ENCODE assay signal across 21 cellular contexts in genomic region chr4:37002625-37003024, GRCh38.
DNase-seq lines count a peak whose midpoint lies in the region; ATAC-seq and TF ChIP-seq lines count a peak whose summit lies in the region.
"Had no signal": no experiment of that assay in that cellular context is flagged by ENCODE, and none has a peak within 500 bp of the region (broad histone marks: within the 10 kb centered on the region; RNA-seq: fewer than 3 reads in every experiment).

No MANE protein-coding gene starts in this region.

- TF ChIP-seq EP300 in neural cell (conservative IDR thresholded peaks at IDR 0.05; ENCODE audit: poor library complexity, severe bottlenecking): peak; percentile 16

- H4K20me1 ChIP-seq in neural cell (ENCODE audit: insufficient read depth): no peaks in the 10 kb centered on the region
- H4K20me1 ChIP-seq: BLaER1 treated with 17β-estradiol and CSF1 and Interleukin-3, amounts not matched to agents 10 nM and 100 nM had no signal

- ATAC-seq in HG02938 (IDR thresholded peaks at IDR 0.05; ENCODE audit: unreplicated experiment): no peak
- ATAC-seq: A549; CD8-positive, alpha-beta T cell; HepG2; Panc1; Right ventricle myocardium inferior had no signal

- H3K9me3 ChIP-seq in neural cell (ENCODE audit: low read length): no peaks in the 10 kb centered on the region
- H3K9me3 ChIP-seq: A549 had no signal

- peak; percentile 22 for DNase-seq in Daoy (ENCODE audit: low read depth)
- DNase-seq in NCI-H69 (lab: John Stamatoyannopoulos, UW): peak; percentile 1
- peak; percentile 1 for DNase-seq in astrocyte of the hippocampus (ENCODE audit: low read depth, low spot score)
- no peak for DNase-seq in NCI-H187 (lab: John Stamatoyannopoulos, UW)
- DNase-seq in ACHN: no peak
- DNase-seq: CD8-positive, alpha-beta T cell; DMS79; GM23248; KG1; MV-4-11; NCI-H1417; NCI-H2029; NCI-H345; NCI-H524 treated with DMSO at 0.1 percent for 48 hours had no signal

- H3K4me3 ChIP-seq in neural cell (ENCODE audit: low read length): no peak overlapping the region
- H3K4me3 ChIP-seq: A549; BLaER1 treated with 17β-estradiol and CSF1 and Interleukin-3, amounts not matched to agents 10 nM and 100 nM; GM23248 had no signal

- in situ Hi-C loops in ACHN (cut with HindIII; ENCODE audit: low pct_ligation_motif_present, low pct_unique_long_range_greater_than_20kb, low sequenced_read_pairs): no loop called here

- no peaks in the 10 kb centered on the region for H3F3A ChIP-seq in neural cell (ENCODE audit: insufficient read depth, low read length, poor library complexity, severe bottlenecking)

- H3K27me3 ChIP-seq in neural cell (ENCODE audit: insufficient read depth, low read depth, low read length): no peaks in the 10 kb centered on the region
- H3K27me3 ChIP-seq: BLaER1 treated with 17β-estradiol and CSF1 and Interleukin-3, amounts not matched to agents 10 nM and 100 nM had no signal

- no peak overlapping the region for H3K27ac ChIP-seq in neural cell (ENCODE audit: low read length)
- H3K27ac ChIP-seq: A549; BLaER1 treated with 17β-estradiol and CSF1 and Interleukin-3, amounts not matched to agents 10 nM and 100 nM; GM23248 had no signal

- H3K36me3 ChIP-seq in neural cell (ENCODE audit: insufficient read depth, low read length): no peaks in the 10 kb centered on the region
- H3K36me3 ChIP-seq: BLaER1 treated with 17β-estradiol and CSF1 and Interleukin-3, amounts not matched to agents 10 nM and 100 nM had no signal

- H3K9ac ChIP-seq in neural cell (ENCODE audit: low read length): no peak overlapping the region
- H3K9ac ChIP-seq: BLaER1 treated with 17β-estradiol and CSF1 and Interleukin-3, amounts not matched to agents 10 nM and 100 nM; GM23248 had no signal

- TF ChIP-seq CTCF in neural cell (IDR thresholded peaks at IDR 0.05; ENCODE audit: poor library complexity, severe bottlenecking): no peak

- H3K79me2 ChIP-seq in neural cell (replicated peaks; ENCODE audit: insufficient read depth, low read length): no peaks in the 10 kb centered on the region

- H3K9me2 ChIP-seq in neural cell (ENCODE audit: insufficient read depth, low read length): no peaks in the 10 kb centered on the region

- TF ChIP-seq RAD21 in neural cell (conservative IDR thresholded peaks at IDR 0.05): no peak

- H2AFZ ChIP-seq in neural cell (ENCODE audit: low read depth, low read length): no peak overlapping the region
- H2AFZ ChIP-seq: GM23248 had no signal

- no peak overlapping the region for H3K4me2 ChIP-seq in neural cell (ENCODE audit: low read length)
- H3K4me2 ChIP-seq: A549; BLaER1 treated with 17β-estradiol and CSF1 and Interleukin-3, amounts not matched to agents 10 nM and 100 nM had no signal

TF ChIP-seq in neural cell, 6 proteins besides CTCF, POLR2A, EP300 and RAD21:
- no peak for TF ChIP-seq EZH2 (IDR thresholded peaks at IDR 0.05; ENCODE audit: borderline replicate concordance, insufficient read depth, low read length, poor library complexity, severe bottlenecking)
- no peak for TF ChIP-seq TAF1 (IDR thresholded peaks at IDR 0.05; ENCODE audit: low read depth)
- TF ChIP-seq SMC3 (conservative IDR thresholded peaks at IDR 0.05; ENCODE audit: poor library complexity): no peak
- TF ChIP-seq, protein P1, sequence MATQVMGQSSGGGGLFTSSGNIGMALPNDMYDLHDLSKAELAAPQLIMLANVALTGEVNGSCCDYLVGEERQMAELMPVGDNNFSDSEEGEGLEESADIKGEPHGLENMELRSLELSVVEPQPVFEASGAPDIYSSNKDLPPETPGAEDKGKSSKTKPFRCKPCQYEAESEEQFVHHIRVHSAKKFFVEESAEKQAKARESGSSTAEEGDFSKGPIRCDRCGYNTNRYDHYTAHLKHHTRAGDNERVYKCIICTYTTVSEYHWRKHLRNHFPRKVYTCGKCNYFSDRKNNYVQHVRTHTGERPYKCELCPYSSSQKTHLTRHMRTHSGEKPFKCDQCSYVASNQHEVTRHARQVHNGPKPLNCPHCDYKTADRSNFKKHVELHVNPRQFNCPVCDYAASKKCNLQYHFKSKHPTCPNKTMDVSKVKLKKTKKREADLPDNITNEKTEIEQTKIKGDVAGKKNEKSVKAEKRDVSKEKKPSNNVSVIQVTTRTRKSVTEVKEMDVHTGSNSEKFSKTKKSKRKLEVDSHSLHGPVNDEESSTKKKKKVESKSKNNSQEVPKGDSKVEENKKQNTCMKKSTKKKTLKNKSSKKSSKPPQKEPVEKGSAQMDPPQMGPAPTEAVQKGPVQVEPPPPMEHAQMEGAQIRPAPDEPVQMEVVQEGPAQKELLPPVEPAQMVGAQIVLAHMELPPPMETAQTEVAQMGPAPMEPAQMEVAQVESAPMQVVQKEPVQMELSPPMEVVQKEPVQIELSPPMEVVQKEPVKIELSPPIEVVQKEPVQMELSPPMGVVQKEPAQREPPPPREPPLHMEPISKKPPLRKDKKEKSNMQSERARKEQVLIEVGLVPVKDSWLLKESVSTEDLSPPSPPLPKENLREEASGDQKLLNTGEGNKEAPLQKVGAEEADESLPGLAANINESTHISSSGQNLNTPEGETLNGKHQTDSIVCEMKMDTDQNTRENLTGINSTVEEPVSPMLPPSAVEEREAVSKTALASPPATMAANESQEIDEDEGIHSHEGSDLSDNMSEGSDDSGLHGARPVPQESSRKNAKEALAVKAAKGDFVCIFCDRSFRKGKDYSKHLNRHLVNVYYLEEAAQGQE (IDR thresholded peaks at IDR 0.05; ENCODE audit: borderline replicate concordance): no peak
- no peak for TF ChIP-seq POLR2AphosphoS5 (IDR thresholded peaks at IDR 0.05)
- no peak for TF ChIP-seq MXI1 (conservative IDR thresholded peaks at IDR 0.05; ENCODE audit: poor library complexity, severe bottlenecking)
TF ChIP-seq in neural cell: peak in this region for 0.

Comparison
In these comparisons a context has a peak if more than half of its experiments do, and no peak if none do; other contexts are left out.
1. DNase-seq: peak in Daoy (single experiment), NCI-H69 (single experiment) and astrocyte of the hippocampus (single experiment); none in NCI-H187 (0 of 2) and ACHN (single experiment).